8 cellular contexts compared by ENCODE assay signal in the genomic region with DNA sequence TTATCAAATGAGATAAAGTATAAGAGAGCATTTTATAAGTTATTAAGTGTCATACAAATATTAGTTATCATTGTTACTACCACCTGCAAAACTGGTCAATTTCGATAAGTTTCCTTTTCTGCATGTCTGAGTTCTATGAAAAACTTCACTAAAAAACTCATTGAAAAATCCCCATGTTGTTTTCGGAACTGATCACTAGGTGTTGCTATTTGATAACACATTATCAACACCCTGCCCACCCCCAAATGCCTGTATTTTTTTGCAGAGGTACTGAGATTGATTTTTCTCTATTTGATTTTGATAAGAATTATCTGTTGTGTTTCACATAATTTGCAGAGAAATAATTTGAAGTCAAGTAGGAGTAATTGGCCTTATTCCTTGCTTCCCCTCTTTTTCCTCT. TPM values are rescaled to one million over a fixed set of nuclear protein-coding genes. Genes with fewer than 3 reads are reported as not detected.
A peak's percentile ranks its signal among the peaks of the same experiment; 100 is the strongest.
DNase-seq lines count a peak whose midpoint lies in the region; ATAC-seq and TF ChIP-seq lines count a peak whose summit lies in the region.

No MANE protein-coding gene starts in this region.

- no peak for TF ChIP-seq POLR2A in NB4 (IDR thresholded peaks at IDR 0.05; ENCODE audit: extremely low read depth, insufficient read length)

- no peak for ATAC-seq in stimulated activated effector memory CD8-positive, alpha-beta T cell treated with anti-CD3 and anti-CD28 coated beads, Interleukin-12 subunit alpha, Interleukin-12 subunit beta, amount 100 ng/mL, for 72 hours
- ATAC-seq in esophagus mucosa = no peak
- ATAC-seq in GM21367 (IDR thresholded peaks at IDR 0.05; ENCODE audit: unreplicated experiment) = no peak
- no peak for ATAC-seq in GM19452 (IDR thresholded peaks at IDR 0.05; ENCODE audit: unreplicated experiment)

- no peak overlapping the region for H3K4me3 ChIP-seq in NB4 (ENCODE audit: low read depth, low read length)

- peaks cover 4% of the 10 kb centered on the region for H3K9me3 Mint-ChIP-seq in stimulated activated effector memory CD8-positive, alpha-beta T cell treated with anti-CD3 and anti-CD28 coated beads, Interleukin-12 subunit alpha, Interleukin-12 subunit beta, amount 100 ng/mL, for 72 hours

- H3K27ac Mint-ChIP-seq in stimulated activated effector memory CD8-positive, alpha-beta T cell treated with anti-CD3 and anti-CD28 coated beads, Interleukin-12 subunit alpha, Interleukin-12 subunit beta, amount 100 ng/mL, for 72 hours = no peak overlapping the region

- no peaks in the 10 kb centered on the region for H3K36me3 Mint-ChIP-seq in stimulated activated effector memory CD8-positive, alpha-beta T cell treated with anti-CD3 and anti-CD28 coated beads, Interleukin-12 subunit alpha, Interleukin-12 subunit beta, amount 100 ng/mL, for 72 hours

- no peak overlapping the region for H3K4me3 Mint-ChIP-seq in stimulated activated effector memory CD8-positive, alpha-beta T cell treated with anti-CD3 and anti-CD28 coated beads, Interleukin-12 subunit alpha, Interleukin-12 subunit beta, amount 100 ng/mL, for 72 hours

- peak; percentile 31 for DNase-seq in EH (ENCODE audit: low read depth)
- DNase-seq in NB4 (ENCODE audit: low read depth) = peak; percentile 32
- peak; percentile 64 for DNase-seq in dermis blood vessel endothelial cell
- DNase-seq in pons (ENCODE audit: low spot score) = peak; percentile 45
- no peak for DNase-seq in stimulated activated effector memory CD8-positive, alpha-beta T cell treated with anti-CD3 and anti-CD28 coated beads, Interleukin-12 subunit alpha, Interleukin-12 subunit beta, amount 100 ng/mL, for 72 hours (ENCODE audit: low spot score in 2 of 2)

- no peak for TF ChIP-seq CTCF in NB4 (IDR thresholded peaks at IDR 0.05; ENCODE audit: low read depth, low read length)

- H3K4me1 Mint-ChIP-seq in stimulated activated effector memory CD8-positive, alpha-beta T cell treated with anti-CD3 and anti-CD28 coated beads, Interleukin-12 subunit alpha, Interleukin-12 subunit beta, amount 100 ng/mL, for 72 hours = peaks cover 11% of the 10 kb centered on the region

RNA-seq across cellular contexts. Expression of a gene that starts 22.1 kb away (rescaled TPM):
- total RNA-seq in dermis blood vessel endothelial cell = 1.0 and 1.7 TPM in 2 replicates
- 1.4 TPM for total RNA-seq in esophagus mucosa

RNA-seq across cellular contexts. Expression of a gene that starts 55.7 kb away (rescaled TPM):
- total RNA-seq in dermis blood vessel endothelial cell = not detected in 2 replicates
- 0.64 TPM for total RNA-seq in esophagus mucosa

Comparison
In these comparisons a context has a peak if more than half of its experiments do, and no peak if none do; other contexts are left out.
1. DNase-seq: peak in EH (single experiment), NB4 (single experiment), dermis blood vessel endothelial cell (single experiment) and pons (single experiment); none in stimulated activated effector memory CD8-positive, alpha-beta T cell treated with anti-CD3 and anti-CD28 coated beads, Interleukin-12 subunit alpha, Interleukin-12 subunit beta, amount 100 ng/mL, for 72 hours (0 of 2).